In the genomic region with DNA sequence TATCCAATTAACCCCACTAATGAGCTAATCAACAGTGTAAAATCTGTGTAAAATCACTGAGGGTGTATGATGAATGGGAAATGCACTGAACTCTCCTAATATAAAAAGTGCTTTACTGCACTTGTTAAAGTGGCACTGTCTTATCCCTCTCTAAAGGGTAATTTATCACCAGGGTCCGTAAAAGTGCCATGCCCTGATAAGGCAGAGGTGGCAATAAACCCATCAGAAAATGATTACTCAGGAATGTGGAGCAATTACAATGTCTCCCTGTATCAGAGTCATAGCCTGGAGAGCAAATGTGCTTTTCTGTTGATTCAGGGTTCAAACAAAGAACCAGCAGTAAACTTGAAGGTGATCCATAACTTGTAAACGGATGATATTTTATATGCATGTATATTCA, we compare ENCODE assay signal across 16 cellular contexts.
DNase-seq lines count a peak whose midpoint lies in the region; ATAC-seq, FAIRE-seq and TF ChIP-seq lines count a peak whose summit lies in the region.
"Had no signal": no experiment of that assay in that cellular context is flagged by ENCODE, and none has a peak within 500 bp of the region (broad histone marks: within the 10 kb centered on the region; RNA-seq: fewer than 3 reads in every experiment).

No MANE protein-coding gene starts in this region.

- CTCF ChIA-PET in HEK293T (lab: Yijun Ruan, JAX) = no interaction called here

- intact Hi-C loops in left colon (cut with DNase I, micrococcal nuclease) (no loop called here), pancreas (cut with DNase I) (no loop called here), head of caudate nucleus (cut with DNase I) (no loop called here)

- DNase-seq in HEK293T (ENCODE audit: extremely low spot score) (peak; percentile 6), NCI-H69 (lab: John Stamatoyannopoulos, UW) (peak; percentile 4), left colon (no peak), pancreas (no peak), head of caudate nucleus (no peak), cerebellar nuclear complex (lab: John Stamatoyannopoulos, UW) (no peak)
- DNase-seq: CD8-positive, alpha-beta T cell; COR-L47; DMS153; DMS79 treated with DMSO at 0.1 percent for 48 hours; EL; GDM1; HCEC 1CT had no signal

- ATAC-seq in left colon = peak; percentile 89
- ATAC-seq in pancreas = peak; percentile 37 to 73 (median 60)
- ATAC-seq in GM19463 (IDR thresholded peaks at IDR 0.05; ENCODE audit: unreplicated experiment) = no peak
- ATAC-seq: CD8-positive, alpha-beta T cell had no signal

- H3K4me3 ChIP-seq in pancreas = no peak overlapping the region

- no peaks in the 10 kb centered on the region for H3K9me3 ChIP-seq in pancreas

- POLR2A ChIA-PET in HEK293T (lab: Yijun Ruan, JAX) = no interaction called here

- no peaks in the 10 kb centered on the region for H3K27me3 ChIP-seq in pancreas

- H3K27ac ChIP-seq in pancreas = no peak overlapping the region

- FAIRE-seq in pancreas (lab: Jason Lieb, UNC) = no peak
- FAIRE-seq: D721Med, GM19239 had no signal

- WGBS in pancreas, 2 donors = 34 to 49% methylated on average over 2 of the region's 2 CpGs

- TF ChIP-seq CTCF in pancreas (IDR thresholded peaks at IDR 0.05) = no peak

- no peaks in the 10 kb centered on the region for H3K4me1 ChIP-seq in pancreas

- no peaks in the 10 kb centered on the region for H3K36me3 ChIP-seq in pancreas

TF ChIP-seq in HEK293T, 16 proteins besides CTCF, POLR2A, EP300 and RAD21:
- TF ChIP-seq, protein P1, sequence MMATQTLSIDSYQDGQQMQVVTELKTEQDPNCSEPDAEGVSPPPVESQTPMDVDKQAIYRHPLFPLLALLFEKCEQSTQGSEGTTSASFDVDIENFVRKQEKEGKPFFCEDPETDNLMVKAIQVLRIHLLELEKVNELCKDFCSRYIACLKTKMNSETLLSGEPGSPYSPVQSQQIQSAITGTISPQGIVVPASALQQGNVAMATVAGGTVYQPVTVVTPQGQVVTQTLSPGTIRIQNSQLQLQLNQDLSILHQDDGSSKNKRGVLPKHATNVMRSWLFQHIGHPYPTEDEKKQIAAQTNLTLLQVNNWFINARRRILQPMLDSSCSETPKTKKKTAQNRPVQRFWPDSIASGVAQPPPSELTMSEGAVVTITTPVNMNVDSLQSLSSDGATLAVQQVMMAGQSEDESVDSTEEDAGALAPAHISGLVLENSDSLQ (IDR thresholded peaks at IDR 0.05) = peak; percentile 75
- no peak for TF ChIP-seq ARNT (IDR thresholded peaks at IDR 0.05)

Comparison
In these comparisons a context has a peak if more than half of its experiments do, and no peak if none do; other contexts are left out.
1. DNase-seq: peak in HEK293T (single experiment) and NCI-H69 (single experiment); none in left colon (0 of 2), pancreas (0 of 6), head of caudate nucleus (0 of 42) and cerebellar nuclear complex (0 of 2).